In the genomic region with DNA sequence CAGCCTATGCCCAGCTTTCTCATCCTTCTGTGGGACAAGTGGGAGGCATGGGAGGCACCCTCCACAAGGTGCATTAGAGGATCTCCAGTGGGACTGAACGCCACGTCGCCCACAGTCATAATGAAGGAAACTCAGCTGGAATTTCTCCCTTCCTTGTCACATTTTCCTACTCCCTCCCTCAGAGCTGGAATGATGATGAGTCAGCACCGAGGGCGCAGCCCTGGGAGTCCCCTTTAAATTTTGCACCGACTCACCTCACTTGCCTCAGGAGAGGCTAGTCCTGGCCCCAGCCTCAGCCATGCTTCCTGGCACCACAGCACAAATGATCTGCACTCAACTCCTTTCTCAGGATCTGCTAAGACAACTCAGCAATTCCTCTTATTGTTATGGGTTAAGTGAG, we compare ENCODE assay signal across 14 cellular contexts. TPM values are rescaled to one million over a fixed set of nuclear protein-coding genes. Genes with fewer than 3 reads are reported as not detected.
DNase-seq lines count a peak whose midpoint lies in the region; ATAC-seq and TF ChIP-seq lines count a peak whose summit lies in the region.
"Had no signal": no experiment of that assay in that cellular context is flagged by ENCODE, and none has a peak within 500 bp of the region (broad histone marks: within the 10 kb centered on the region; RNA-seq: fewer than 3 reads in every experiment).

No MANE protein-coding gene starts in this region.

- H3K9me1 ChIP-seq in IMR-90 (ENCODE audit: insufficient read depth, low read length) = no peaks in the 10 kb centered on the region; the same call in 1 of the 2 replicates

- no peaks in the 10 kb centered on the region for H4K20me1 ChIP-seq in IMR-90 (ENCODE audit: insufficient read depth, low read length)

- H3K27ac ChIP-seq in IMR-90 (ENCODE audit: insufficient read depth, low read length) (no peak overlapping the region), brain microvascular endothelial cell (no peak overlapping the region), upper lobe of right lung (no peak overlapping the region), aorta (ENCODE audit: low read depth in 1 of 2, low read length in 2 of 2) (no peak overlapping the region)
- H3K27ac ChIP-seq: hepatocyte, ovary, transverse colon had no signal

- no peak for TF ChIP-seq RAD21 in IMR-90 (IDR thresholded peaks at IDR 0.05; ENCODE audit: low read length)

- no peak overlapping the region for H4K5ac ChIP-seq in IMR-90 (ENCODE audit: low read depth, low read length)

- no peak overlapping the region for H3K4ac ChIP-seq in IMR-90 (ENCODE audit: low read depth, low read length)

- DNase-seq in ACHN = peak; percentile 55
- peak; percentile 79 for DNase-seq in IMR-90
- peak; percentile 11 for DNase-seq in brain microvascular endothelial cell
- DNase-seq in iPS-NIHi11 (ENCODE audit: low spot score) = peak; percentile 28
- DNase-seq in upper lobe of right lung = no peak
- DNase-seq in aorta = no peak
- DNase-seq in ecto neural progenitor cell (ENCODE audit: low spot score) = no peak
- DNase-seq: DMS79; ovary; stimulated activated CD4-positive, alpha-beta T cell treated with anti-CD3 and anti-CD28 coated beads, Interleukin-12 subunit alpha, Interleukin-12 subunit beta, amount 100 ng/mL, for 4 hours; transverse colon had no signal

- no peak overlapping the region for H2BK20ac ChIP-seq in IMR-90 (ENCODE audit: low read depth, low read length)

- H3K9ac ChIP-seq in IMR-90 (ENCODE audit: low read depth, low read length) = no peak overlapping the region

- no peak overlapping the region for H4K91ac ChIP-seq in IMR-90 (ENCODE audit: insufficient read depth, low read depth, low read length)

- no peak for TF ChIP-seq POLR2A in IMR-90 (IDR thresholded peaks at IDR 0.05; ENCODE audit: low read depth, low read length)

- H3K4me3 ChIP-seq in IMR-90 (ENCODE audit: insufficient read depth, low read depth, low read length) (no peak overlapping the region), brain microvascular endothelial cell (ENCODE audit: low read depth, low read length) (no peak overlapping the region), upper lobe of right lung (no peak overlapping the region), aorta (ENCODE audit: low read length in 2 of 2) (no peak overlapping the region)
- H3K4me3 ChIP-seq: hepatocyte, ovary, transverse colon had no signal

- no peak overlapping the region for H2BK15ac ChIP-seq in IMR-90 (ENCODE audit: low read depth, low read length)

- TF ChIP-seq CTCF in IMR-90 (conservative IDR thresholded peaks at IDR 0.05; ENCODE audit: low read depth, low read length) (no peak), brain microvascular endothelial cell (IDR thresholded peaks at IDR 0.05; ENCODE audit: low read depth, low read length, missing control alignments) (no peak), upper lobe of right lung (IDR thresholded peaks at IDR 0.05) (no peak)

- peak; percentile 70 for ATAC-seq in IMR-90 (ENCODE audit: low read depth)
- no peak for ATAC-seq in HG02870 (IDR thresholded peaks at IDR 0.05; ENCODE audit: unreplicated experiment)
- no peak for ATAC-seq in upper lobe of right lung
- ATAC-seq in aorta (ENCODE audit: low FRiP score) = no peak

- H3K9me3 ChIP-seq in IMR-90 (ENCODE audit: control insufficient read depth, insufficient read depth, low read length) (no peaks in the 10 kb centered on the region), upper lobe of right lung (no peaks in the 10 kb centered on the region), aorta (ENCODE audit: control insufficient read depth, low read length) (no peaks in the 10 kb centered on the region)
- H3K9me3 ChIP-seq: ovary, transverse colon had no signal

- H2BK120ac ChIP-seq in IMR-90 (ENCODE audit: low read depth, low read length) = peak overlapping the region; percentile 25; the same call in 1 of the 2 replicates

- WGBS in IMR-90 (ENCODE audit: extremely low coverage in 2 of 2, insufficient read length in 1 of 2), 2 experiments = no CpG with 5 or more reads among the region's 6 CpGs
- 25 to 28% methylated on average over 6 of the region's 6 CpGs for WGBS in aorta, 2 donors

- in situ Hi-C loops in ACHN (cut with HindIII; ENCODE audit: low pct_ligation_motif_present, low pct_unique_long_range_greater_than_20kb, low sequenced_read_pairs) = no loop called here
- in situ Hi-C loops in IMR-90 (cut with MboI; ENCODE audit: low sequenced_read_pairs) = loop anchor here (5.0 to 25.0 kb wide), 4 partner anchors 179 to 814 kb away; no protein-coding TSS in a partner anchor
- in situ Hi-C loops in brain microvascular endothelial cell (cut with HindIII; ENCODE audit: low pct_ligation_motif_present, low sequenced_read_pairs) = no loop called here

- 0 out of 2 replicates have a peak overlapping the region, but pooled peaks have one; percentile 15 for H2AK5ac ChIP-seq in IMR-90 (ENCODE audit: low read depth, low read length)

- H3K27me3 ChIP-seq in IMR-90 (ENCODE audit: control insufficient read depth, insufficient read depth, low read length) = no peaks in the 10 kb centered on the region
- H3K27me3 ChIP-seq in brain microvascular endothelial cell (replicated peaks) = no peaks in the 10 kb centered on the region
- no peaks in the 10 kb centered on the region for H3K27me3 ChIP-seq in upper lobe of right lung
- no peaks in the 10 kb centered on the region for H3K27me3 ChIP-seq in aorta (ENCODE audit: control insufficient read depth in 1 of 2, insufficient read depth in 2 of 2, low read length in 1 of 2)
- H3K27me3 ChIP-seq: hepatocyte, ovary, transverse colon had no signal

- no peak overlapping the region; the same call in 1 of the 2 replicates for H3K14ac ChIP-seq in IMR-90 (replicated peaks; ENCODE audit: low read depth, low read length)

- POLR2A ChIA-PET in IMR-90 (lab: Charles Lee; ENCODE audit: unreplicated experiment) = no interaction called here

- no peak overlapping the region for H3K23ac ChIP-seq in IMR-90 (ENCODE audit: low read depth, low read length)

- H4K8ac ChIP-seq in IMR-90 (ENCODE audit: low read depth in 2 of 2, low read length in 2 of 2) = no peak overlapping the region

- no peak overlapping the region for H2BK5ac ChIP-seq in IMR-90 (ENCODE audit: low read depth, low read length, poor library complexity, severe bottlenecking)

- H3K56ac ChIP-seq in IMR-90 (ENCODE audit: extremely low read depth, insufficient read depth, low read length) = no peak overlapping the region

- no TSS peak for BruUV-seq in IMR-90 (replicated peaks; lab: Mats Ljungman, UMichigan)

- H3K18ac ChIP-seq in IMR-90 (ENCODE audit: low read depth, low read length) = no peak overlapping the region

- no peaks in the 10 kb centered on the region for H3K79me1 ChIP-seq in IMR-90 (ENCODE audit: low read depth in 1 of 2, low read length in 2 of 2)

- no peak overlapping the region for H3K4me2 ChIP-seq in IMR-90 (ENCODE audit: low read depth, low read length)
- H3K4me2 ChIP-seq: hepatocyte had no signal

- H2AK9ac ChIP-seq in IMR-90 (replicated peaks; ENCODE audit: low read depth, low read length, poor library complexity) = no peak overlapping the region

- CTCF ChIA-PET in IMR-90 (lab: Yijun Ruan, JAX) = no interaction called here

- H2AFZ ChIP-seq in IMR-90 (replicated peaks; ENCODE audit: low read length, poor library complexity) = peak overlapping the region; percentile 40
- H2AFZ ChIP-seq: hepatocyte had no signal

- intact Hi-C loops in IMR-90 (cut with micrococcal nuclease) = no loop called here
- intact Hi-C loops in upper lobe of right lung (cut with DNase I) = loop anchor here (10.0 kb wide), 1 partner anchor 229 kb away; no protein-coding TSS in a partner anchor
- intact Hi-C loops in aorta (cut with DNase I) = loop anchor here in 1 of 2 donors (5.0 kb wide), 2 partner anchors 179 to 569 kb away; no protein-coding TSS in a partner anchor

- no peaks in the 10 kb centered on the region for H3K4me1 ChIP-seq in IMR-90 (ENCODE audit: control insufficient read depth, insufficient read depth, low read length)
- H3K4me1 ChIP-seq in upper lobe of right lung = no peaks in the 10 kb centered on the region
- H3K4me1 ChIP-seq in aorta (ENCODE audit: control insufficient read depth in 1 of 2, insufficient read depth in 2 of 2, low read length in 2 of 2) = no peaks in the 10 kb centered on the region

- H3K36me3 ChIP-seq in IMR-90 (ENCODE audit: control insufficient read depth, insufficient read depth, low read length) (no peaks in the 10 kb centered on the region), brain microvascular endothelial cell (replicated peaks) (no peaks in the 10 kb centered on the region), upper lobe of right lung (no peaks in the 10 kb centered on the region), aorta (ENCODE audit: control insufficient read depth in 1 of 2, insufficient read depth in 2 of 2, low read length in 1 of 2) (no peaks in the 10 kb centered on the region)
- H3K36me3 ChIP-seq: ovary, transverse colon had no signal

- dilution Hi-C loops in IMR-90 (cut with HindIII; ENCODE audit: low sequenced_read_pairs, unreplicated experiment) = no loop called here

TF ChIP-seq in IMR-90, 13 proteins besides CTCF, POLR2A, EP300 and RAD21:
- peak; percentile 60; the same call in 1 of the 2 replicates for TF ChIP-seq FOS (IDR thresholded peaks at IDR 0.05; ENCODE audit: low read depth, low read length)
- TF ChIP-seq BHLHE40 (IDR thresholded peaks at IDR 0.05; ENCODE audit: low read depth, low read length) = no peak
- TF ChIP-seq MAFK (IDR thresholded peaks at IDR 0.05; ENCODE audit: low read depth, low read length) = peak; percentile 92
- peak; percentile 45; the same call in 1 of the 2 replicates for TF ChIP-seq NFE2L2 (IDR thresholded peaks at IDR 0.05; ENCODE audit: low read depth, low read length)
- TF ChIP-seq MAZ (IDR thresholded peaks at IDR 0.05; ENCODE audit: borderline replicate concordance, low read depth, low read length) = peak; percentile 75; the same call in 1 of the 2 replicates

RNA-seq across cellular contexts. Expression of a gene that starts 34.3 kb away (rescaled TPM):
- total RNA-seq in IMR-90 (2012; rRNA removed) (not detected in 2 replicates), upper lobe of right lung (not detected), aorta (not detected)
- polyA plus RNA-seq in IMR-90 (2012; rRNA removed) (not detected in 2 replicates), aorta (not detected)
- polyA plus RNA-seq in IMR-90 (2012; cell fraction: cytosol; rRNA removed) = not detected in 2 replicates
- polyA plus RNA-seq in IMR-90 (2012; cell fraction: nucleus; rRNA removed; ENCODE audit: low replicate concordance) = not detected in 2 replicates
- total RNA-seq: dermis microvascular lymphatic vessel endothelial cell, hepatocyte, ovary, transverse colon had no signal
- polyA plus RNA-seq: hepatocyte, ovary had no signal

Comparison
In these comparisons a context has a peak if more than half of its experiments do, and no peak if none do; other contexts are left out.
1. DNase-seq: peak in ACHN (single experiment), IMR-90 (single experiment), brain microvascular endothelial cell (single experiment) and iPS-NIHi11 (single experiment); none in upper lobe of right lung (single experiment), aorta (0 of 2) and ecto neural progenitor cell (single experiment).